ENCODE assay signal across 6 cellular contexts in genomic region chr16:16365851-16366250, GRCh38. TPM values are rescaled to one million over a fixed set of nuclear protein-coding genes. Genes with fewer than 3 reads are reported as not detected.
DNase-seq lines count a peak whose midpoint lies in the region; ATAC-seq, FAIRE-seq and TF ChIP-seq lines count a peak whose summit lies in the region.
"Not testable (repeated sequence)": the region's sequence is repeated elsewhere in the genome, so short reads cannot be mapped to it uniquely, and the experiment has no call there.

No MANE protein-coding gene starts in this region.

- intact Hi-C loops in Panc1 (cut with micrococcal nuclease; ENCODE audit: unreplicated experiment); left ventricle myocardium superior (cut with micrococcal nuclease); right lobe of liver (cut with DNase I); pancreas (cut with DNase I): not testable (repeated sequence)

- H3K4me1 ChIP-seq in Panc1 (ENCODE audit: control insufficient read depth, insufficient read depth, low read length); right lobe of liver; pancreas; upper lobe of left lung: not testable (repeated sequence)

- H3K27me3 ChIP-seq in Panc1 (ENCODE audit: control insufficient read depth, insufficient read depth, low read length); right lobe of liver; pancreas; upper lobe of left lung: not testable (repeated sequence)

- TF ChIP-seq EP300 in upper lobe of left lung (IDR thresholded peaks at IDR 0.05): not testable (repeated sequence)

- POLR2A ChIA-PET in Panc1 (lab: Charles Lee): not testable (repeated sequence)

- H3K9me3 ChIP-seq in Panc1 (ENCODE audit: control insufficient read depth, insufficient read depth, low read depth, low read length); right lobe of liver; pancreas; upper lobe of left lung: not testable (repeated sequence)

- WGBS in right lobe of liver (ENCODE audit: insufficient coverage, low coverage, low lambda C conversion rate, missing lambda C conversion rate): no CpG with 5 or more reads among the region's 22 CpGs
- WGBS in pancreas, 2 donors: 85% methylated on average over 9 of the region's 22 CpGs; no CpG with 5 or more reads in 1 of the 2 donors
- 93% methylated on average over 3 of the region's 22 CpGs; no CpG with 5 or more reads in 1 of the 2 donors for WGBS in upper lobe of left lung, 2 donors

- not testable (repeated sequence) for H3K27ac ChIP-seq in Panc1 (ENCODE audit: low read length); right lobe of liver; pancreas; upper lobe of left lung

- CTCF ChIA-PET in Panc1 (lab: Charles Lee): not testable (repeated sequence)

- TF ChIP-seq POLR2A in right lobe of liver (IDR thresholded peaks at IDR 0.05); upper lobe of left lung (IDR thresholded peaks at IDR 0.05): not testable (repeated sequence)

- BruUV-seq in Panc1 (replicated peaks; lab: Mats Ljungman, UMichigan): not testable (repeated sequence)

- ATAC-seq in Panc1: peak; percentile 42
- peak; percentile 27 for ATAC-seq in left ventricle myocardium superior
- ATAC-seq in right lobe of liver: peak in 1 of 4 donors; percentile 10
- ATAC-seq in pancreas: not testable (repeated sequence)
- ATAC-seq in upper lobe of left lung (ENCODE audit: low FRiP score in 2 of 2): peak; percentile 27 to 40

- FAIRE-seq in pancreas (lab: Jason Lieb, UNC): not testable (repeated sequence)

- TF ChIP-seq CTCF in Panc1 (IDR thresholded peaks at IDR 0.05); right lobe of liver (IDR thresholded peaks at IDR 0.05); pancreas (IDR thresholded peaks at IDR 0.05); upper lobe of left lung (IDR thresholded peaks at IDR 0.05): not testable (repeated sequence)

- not testable (repeated sequence) for DNase-seq in Panc1 (ENCODE audit: low read depth, low spot score)
- DNase-seq in activated effector memory CD4-positive, alpha-beta T cell treated with anti-CD3 and anti-CD28 coated beads, Interleukin-2, amount 50 U/mL, for 16 hours: peak; percentile 49
- DNase-seq in left ventricle myocardium superior: peak; percentile 8
- peak in 2 of 3 donors; percentile 0 to 23 for DNase-seq in right lobe of liver
- peak in 4 of 6 donors; percentile 4 to 36 (median 13) for DNase-seq in pancreas
- peak in 1 of 2 donors; percentile 35 for DNase-seq in upper lobe of left lung

- not testable (repeated sequence) for H3K36me3 ChIP-seq in Panc1 (ENCODE audit: control insufficient read depth, insufficient read depth, low read length); right lobe of liver; pancreas; upper lobe of left lung

- not testable (repeated sequence) for H3K4me3 ChIP-seq in Panc1 (ENCODE audit: low read depth in 2 of 2, low read length in 2 of 2); right lobe of liver; pancreas; upper lobe of left lung

- in situ Hi-C loops in Panc1 (cut with HindIII; ENCODE audit: low pct_unique_long_range_greater_than_20kb, low sequenced_read_pairs): not testable (repeated sequence)

RNA-seq across cellular contexts. Expression of gene NPIPA7, which starts 13.1 kb away (rescaled TPM):
- total RNA-seq in Panc1 (2021; ENCODE audit: unreplicated experiment): 5.6 TPM
- polyA plus RNA-seq in Panc1 (2012; ENCODE audit: insufficient read length): 7.2 TPM
- 2.9 TPM for total RNA-seq in left ventricle myocardium superior
- total RNA-seq in right lobe of liver: 1 to 10 TPM; 1.8 to 10.0 (median 3.7) TPM
- total RNA-seq in pancreas: 1 to 10 TPM; 1.6 to 6.6 (median 3.8) TPM
- polyA plus RNA-seq in pancreas: 10 to 100 TPM; 35.4 to 47.1 TPM
- 1 to 10 TPM in 5 of 6 donors, not detected in 1; 1.7 to 6.4 (median 4.3) TPM for total RNA-seq in upper lobe of left lung
